8 cellular contexts compared by ENCODE assay signal in genomic region chr11:69915501-69916250, GRCh38.
A peak's percentile ranks its signal among the peaks of the same experiment; 100 is the strongest.
DNase-seq lines count a peak whose midpoint lies in the region; ATAC-seq and TF ChIP-seq lines count a peak whose summit lies in the region.

No MANE protein-coding gene starts in this region.

- H3K4me1 ChIP-seq in cardiac muscle cell (ENCODE audit: low read depth) = no peaks in the 10 kb centered on the region

- H3K36me3 ChIP-seq in cardiac muscle cell = no peaks in the 10 kb centered on the region

- H3K4me3 ChIP-seq in cardiac muscle cell = no peak overlapping the region

- peaks cover 16% of the 10 kb centered on the region for H3K27me3 ChIP-seq in cardiac muscle cell

- no peak for ATAC-seq in HG02840 (IDR thresholded peaks at IDR 0.05; ENCODE audit: low FRiP score, unreplicated experiment)
- ATAC-seq in GM18498 (IDR thresholded peaks at IDR 0.05; ENCODE audit: unreplicated experiment) = no peak

- H3K9me3 Mint-ChIP-seq in activated naive CD4-positive, alpha-beta T cell treated with anti-CD3 and anti-CD28 coated beads for 36 hours = no peaks in the 10 kb centered on the region

- TF ChIP-seq CTCF in GM20000 (IDR thresholded peaks at IDR 0.05; ENCODE audit: extremely low read depth, missing control alignments) (peak; percentile 56), cardiac muscle cell (IDR thresholded peaks at IDR 0.05; ENCODE audit: low read depth, low read length) (peak; percentile 83)

- intact Hi-C loops in activated naive CD4-positive, alpha-beta T cell treated with anti-CD3 and anti-CD28 coated beads for 36 hours (cut with micrococcal nuclease) = loop anchor here (10.0 kb wide), 1 partner anchor 231 kb away; no protein-coding TSS in a partner anchor

- no peak overlapping the region for H3K27ac Mint-ChIP-seq in activated naive CD4-positive, alpha-beta T cell treated with anti-CD3 and anti-CD28 coated beads for 36 hours

- no peaks in the 10 kb centered on the region for H3K4me1 Mint-ChIP-seq in activated naive CD4-positive, alpha-beta T cell treated with anti-CD3 and anti-CD28 coated beads for 36 hours (ENCODE audit: low read depth)

- CTCF ChIA-PET in activated naive CD4-positive, alpha-beta T cell treated with anti-CD3 and anti-CD28 coated beads for 36 hours (lab: Charles Lee) = interaction anchor here (1.6 kb wide), 1 partner anchor 280 kb away, joined by 4 read pairs; no protein-coding TSS in a partner anchor

- H3K36me3 Mint-ChIP-seq in activated naive CD4-positive, alpha-beta T cell treated with anti-CD3 and anti-CD28 coated beads for 36 hours (ENCODE audit: low read depth) = no peaks in the 10 kb centered on the region

- H3K27me3 Mint-ChIP-seq in activated naive CD4-positive, alpha-beta T cell treated with anti-CD3 and anti-CD28 coated beads for 36 hours (ENCODE audit: low read depth) = peaks cover 31% of the 10 kb centered on the region

- no peaks in the 10 kb centered on the region for H3K9me3 ChIP-seq in cardiac muscle cell (ENCODE audit: low read depth)

- no peak overlapping the region for H3K4me3 Mint-ChIP-seq in activated naive CD4-positive, alpha-beta T cell treated with anti-CD3 and anti-CD28 coated beads for 36 hours

- H3K27ac ChIP-seq in cardiac muscle cell = no peak overlapping the region

- DNase-seq in AML-193 (lab: John Stamatoyannopoulos, UW) (peak; percentile 4 to 6), GM20000 (ENCODE audit: low spot score) (peak; percentile 63), NCI-H748 treated with DMSO at 0.1 percent for 48 hours (lab: John Stamatoyannopoulos, UW) (peak; percentile 53), cardiac muscle cell (ENCODE audit: low read depth in 1 of 2, low spot score in 1 of 2) (peak; percentile 77 to 89), pulmonary artery endothelial cell (ENCODE audit: low read depth, low spot score) (peak; percentile 17)
- DNase-seq in activated naive CD4-positive, alpha-beta T cell treated with anti-CD3 and anti-CD28 coated beads for 36 hours = peak; percentile 77

Comparison
In these comparisons a context has a peak if more than half of its experiments do, and no peak if none do; other contexts are left out.
1. DNase-seq: peak in every context shown above with its lines; median percentile 83 in cardiac muscle cell; 77 in activated naive CD4-positive, alpha-beta T cell treated with anti-CD3 and anti-CD28 coated beads for 36 hours; 63 in GM20000; 53 in NCI-H748 treated with DMSO at 0.1 percent for 48 hours; 17 in pulmonary artery endothelial cell; 5 in AML-193.